Comparison of ENCODE assay signal across 17 cellular contexts in genomic region chr11:15668718-15669117, GRCh38.
DNase-seq lines count a peak whose midpoint lies in the region; ATAC-seq and TF ChIP-seq lines count a peak whose summit lies in the region.
"Had no signal": no experiment of that assay in that cellular context is flagged by ENCODE, and none has a peak within 500 bp of the region (broad histone marks: within the 10 kb centered on the region; RNA-seq: fewer than 3 reads in every experiment).

No MANE protein-coding gene starts in this region.

- H3K9ac ChIP-seq in IMR-90 (ENCODE audit: low read depth, low read length) (no peak overlapping the region), colonic mucosa (ENCODE audit: low read depth in 2 of 2, low read length in 2 of 2) (no peak overlapping the region)
- H3K9ac ChIP-seq: BLaER1 had no signal

- TF ChIP-seq RAD21 in IMR-90 (IDR thresholded peaks at IDR 0.05; ENCODE audit: low read length), result no peak

- peaks cover 5% of the 10 kb centered on the region for H3K4me1 ChIP-seq in IMR-90 (ENCODE audit: control insufficient read depth, insufficient read depth, low read length)
- no peaks in the 10 kb centered on the region for H3K4me1 ChIP-seq in colonic mucosa
- no peaks in the 10 kb centered on the region for H3K4me1 ChIP-seq in suprapubic skin

- CTCF ChIA-PET in IMR-90 (lab: Yijun Ruan, JAX), result no interaction called here

- no peak overlapping the region for H3K14ac ChIP-seq in IMR-90 (replicated peaks; ENCODE audit: low read depth, low read length)

- in situ Hi-C loops in IMR-90 (cut with MboI; ENCODE audit: low sequenced_read_pairs), result no loop called here

- H3K9me1 ChIP-seq in IMR-90 (ENCODE audit: insufficient read depth, low read length), result peaks cover 8% of the 10 kb centered on the region

- no peaks in the 10 kb centered on the region for H3K36me3 ChIP-seq in IMR-90 (ENCODE audit: control insufficient read depth, insufficient read depth, low read length)
- H3K36me3 ChIP-seq in colonic mucosa, result no peaks in the 10 kb centered on the region
- no peaks in the 10 kb centered on the region for H3K36me3 ChIP-seq in suprapubic skin
- H3K36me3 ChIP-seq: BLaER1 had no signal

- no peak overlapping the region for H3K4ac ChIP-seq in IMR-90 (ENCODE audit: low read depth, low read length)

- no peak overlapping the region for H3K27ac ChIP-seq in IMR-90 (ENCODE audit: insufficient read depth, low read length)
- no peak overlapping the region for H3K27ac ChIP-seq in colonic mucosa
- H3K27ac ChIP-seq in suprapubic skin, result no peak overlapping the region
- H3K27ac ChIP-seq: BLaER1 had no signal

- no peak overlapping the region for H2BK15ac ChIP-seq in IMR-90 (ENCODE audit: low read depth, low read length)

- H3K9me3 ChIP-seq in IMR-90 (ENCODE audit: control insufficient read depth, insufficient read depth, low read length) (0 out of 2 replicates have a peak, but pooled peaks cover 3% of the 10 kb centered on the region), colonic mucosa (no peaks in the 10 kb centered on the region), suprapubic skin (peaks cover 5% of the 10 kb centered on the region)
- H3K9me3 ChIP-seq: BLaER1 had no signal

- H4K91ac ChIP-seq in IMR-90 (ENCODE audit: insufficient read depth, low read depth, low read length), result no peak overlapping the region

- peak overlapping the region; percentile 14; the same call in 1 of the 2 replicates for H2BK120ac ChIP-seq in IMR-90 (ENCODE audit: low read depth, low read length)

- no peak overlapping the region for H3K56ac ChIP-seq in IMR-90 (ENCODE audit: extremely low read depth, insufficient read depth, low read length)

- H3K79me1 ChIP-seq in IMR-90 (ENCODE audit: low read depth in 1 of 2, low read length in 2 of 2), result no peaks in the 10 kb centered on the region

- no peak overlapping the region for H3K23ac ChIP-seq in IMR-90 (ENCODE audit: low read depth, low read length)

- intact Hi-C loops in IMR-90 (cut with micrococcal nuclease), result loop anchor here (5.0 kb wide), 1 partner anchor 44 kb away; no protein-coding TSS in a partner anchor
- intact Hi-C loops in colonic mucosa (cut with DNase I), result no loop called here
- intact Hi-C loops in posterior vena cava (cut with DNase I), result no loop called here

- TF ChIP-seq CTCF in IMR-90 (conservative IDR thresholded peaks at IDR 0.05; ENCODE audit: low read depth, low read length) (no peak), colonic mucosa (IDR thresholded peaks at IDR 0.05) (no peak), suprapubic skin (IDR thresholded peaks at IDR 0.05) (no peak)

- no peak for DNase-seq in IMR-90
- peak; percentile 3 for DNase-seq in colonic mucosa
- peak; percentile 7 for DNase-seq in mucosa of gallbladder (ENCODE audit: low spot score)
- no peak for DNase-seq in DMS153 (lab: John Stamatoyannopoulos, UW)
- no peak for DNase-seq in posterior vena cava (ENCODE audit: low spot score)
- no peak for DNase-seq in suprapubic skin (ENCODE audit: low spot score in 2 of 2)
- DNase-seq in SW480 (ENCODE audit: low spot score), result no peak
- DNase-seq: 8988T; Calu3; CD8-positive, alpha-beta T cell; DMS53; DND-41; EL; GOT3; H7 had no signal

- no peak overlapping the region for H2AK5ac ChIP-seq in IMR-90 (ENCODE audit: low read depth, low read length)

- no peak for ATAC-seq in IMR-90 (ENCODE audit: low read depth)
- ATAC-seq: CD8-positive, alpha-beta T cell; GM12878 had no signal

- no peak overlapping the region for H3K4me2 ChIP-seq in IMR-90 (ENCODE audit: low read depth, low read length)
- H3K4me2 ChIP-seq: BLaER1 had no signal

- no peak overlapping the region for H3K18ac ChIP-seq in IMR-90 (ENCODE audit: low read depth, low read length)

- no peak overlapping the region for H2AFZ ChIP-seq in IMR-90 (replicated peaks; ENCODE audit: low read length, poor library complexity)

- TF ChIP-seq EP300 in suprapubic skin (IDR thresholded peaks at IDR 0.05), result no peak

- BruUV-seq in IMR-90 (replicated peaks; lab: Mats Ljungman, UMichigan), result no TSS peak

- POLR2A ChIA-PET in IMR-90 (lab: Charles Lee; ENCODE audit: unreplicated experiment), result no interaction called here

- no peak overlapping the region for H4K8ac ChIP-seq in IMR-90 (ENCODE audit: low read depth in 2 of 2, low read length in 2 of 2)

- no CpG with 5 or more reads among the region's 3 CpGs for WGBS in IMR-90 (ENCODE audit: extremely low coverage in 2 of 2, insufficient read length in 1 of 2), 2 experiments
- WGBS in suprapubic skin, result 100% methylated on average over 3 of the region's 3 CpGs

- no peak overlapping the region for H2BK5ac ChIP-seq in IMR-90 (ENCODE audit: low read depth, low read length, poor library complexity, severe bottlenecking)

- no peak overlapping the region for H4K5ac ChIP-seq in IMR-90 (ENCODE audit: low read depth, low read length)

- dilution Hi-C loops in IMR-90 (cut with HindIII; ENCODE audit: low sequenced_read_pairs, unreplicated experiment), result no loop called here

- H2BK20ac ChIP-seq in IMR-90 (ENCODE audit: low read depth, low read length), result no peak overlapping the region

- H4K20me1 ChIP-seq in IMR-90 (ENCODE audit: insufficient read depth, low read length), result no peaks in the 10 kb centered on the region
- H4K20me1 ChIP-seq: BLaER1 had no signal

- TF ChIP-seq POLR2A in IMR-90 (IDR thresholded peaks at IDR 0.05; ENCODE audit: low read depth, low read length) (no peak), suprapubic skin (IDR thresholded peaks at IDR 0.05) (no peak)

- H2AK9ac ChIP-seq in IMR-90 (replicated peaks; ENCODE audit: low read depth, low read length, poor library complexity), result no peak overlapping the region

- H3K4me3 ChIP-seq in IMR-90 (ENCODE audit: insufficient read depth, low read depth, low read length), result no peak overlapping the region
- H3K4me3 ChIP-seq in colonic mucosa, result no peak overlapping the region
- no peak overlapping the region for H3K4me3 ChIP-seq in suprapubic skin
- H3K4me3 ChIP-seq: BLaER1, GM12878 had no signal

- H3K27me3 ChIP-seq in IMR-90 (ENCODE audit: control insufficient read depth, insufficient read depth, low read length), result no peaks in the 10 kb centered on the region
- H3K27me3 ChIP-seq in colonic mucosa, result no peaks in the 10 kb centered on the region
- peaks cover 2% of the 10 kb centered on the region for H3K27me3 ChIP-seq in suprapubic skin
- H3K27me3 ChIP-seq: BLaER1 had no signal

TF ChIP-seq in IMR-90, 13 proteins besides CTCF, POLR2A, EP300 and RAD21:
- TF ChIP-seq CEBPB (IDR thresholded peaks at IDR 0.05; ENCODE audit: low read depth, low read length) (no peak), RFX5 (IDR thresholded peaks at IDR 0.05; ENCODE audit: low read depth, low read length) (no peak), CHD1 (IDR thresholded peaks at IDR 0.05; ENCODE audit: low read depth, low read length) (no peak), SMC3 (IDR thresholded peaks at IDR 0.05; ENCODE audit: low read depth, low read length) (no peak), NFE2L2 (IDR thresholded peaks at IDR 0.05; ENCODE audit: low read depth, low read length) (no peak), MAZ (IDR thresholded peaks at IDR 0.05; ENCODE audit: borderline replicate concordance, low read depth, low read length) (no peak), MAFK (IDR thresholded peaks at IDR 0.05; ENCODE audit: low read depth, low read length) (no peak), BHLHE40 (IDR thresholded peaks at IDR 0.05; ENCODE audit: low read depth, low read length) (no peak), USF2 (IDR thresholded peaks at IDR 0.05; ENCODE audit: low read depth, low read length) (no peak), MXI1 (IDR thresholded peaks at IDR 0.05; ENCODE audit: borderline replicate concordance, low read depth, low read length) (no peak)

Comparison
In these comparisons a context has a peak if more than half of its experiments do, and no peak if none do; other contexts are left out.
1. DNase-seq: peak in colonic mucosa (single experiment) and mucosa of gallbladder (single experiment); none in IMR-90 (single experiment), DMS153 (single experiment), posterior vena cava (single experiment), suprapubic skin (0 of 2) and SW480 (single experiment).